21 cellular contexts compared by ENCODE assay signal in the genomic region with DNA sequence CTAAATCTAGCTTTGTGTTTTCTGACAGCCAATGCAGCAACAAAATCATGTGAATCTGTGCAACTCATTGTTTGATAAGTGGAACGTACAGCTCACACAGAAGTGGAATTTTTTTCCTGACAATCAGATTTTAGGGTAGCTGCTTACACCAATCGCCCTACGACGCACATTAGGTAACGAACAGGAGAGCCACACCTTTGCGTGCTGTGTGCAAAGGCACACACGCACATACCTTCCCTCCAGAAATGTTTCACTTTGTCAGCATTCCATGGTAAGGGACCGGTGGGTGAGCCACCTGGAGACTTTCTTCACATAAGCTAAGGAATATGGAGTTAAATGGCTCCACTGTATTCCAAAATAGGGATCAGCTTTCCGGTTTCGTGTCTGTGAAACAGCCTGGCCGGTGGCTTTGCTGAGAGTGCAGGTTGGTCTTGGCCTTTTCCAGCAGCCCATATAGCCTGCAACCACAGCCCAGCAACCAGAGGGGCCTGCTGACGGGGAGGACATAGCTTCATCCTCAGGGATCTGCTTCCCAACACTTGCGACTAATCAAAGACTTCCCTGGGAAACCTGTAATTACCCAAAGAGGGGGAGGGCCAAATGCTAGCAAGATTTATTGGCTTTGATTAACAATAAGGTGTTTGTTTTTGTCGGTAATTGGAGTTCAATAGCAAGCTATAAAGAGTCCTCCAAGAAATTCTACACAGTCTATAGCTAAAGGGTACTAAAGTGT.
"Had no signal": no experiment of that assay in that cellular context is flagged by ENCODE, and none has a peak within 500 bp of the region (broad histone marks: within the 10 kb centered on the region; RNA-seq: fewer than 3 reads in every experiment).

No MANE protein-coding gene starts in this region.

- ATAC-seq: foreskin keratinocyte; gastroesophageal sphincter; heart left ventricle; naive thymus-derived CD4-positive, alpha-beta T cell; sciatic nerve; stimulated activated memory B cell treated with anti-CD40 and anti-IgM and Interleukin-4, amounts not matched to agents 10 μg/mL and 1 μg/mL and 100 μg/mL, for 72 hours; upper lobe of right lung had no signal

- H3K79me2 ChIP-seq: hepatocyte had no signal

- H3K27me3 ChIP-seq: esophagus muscularis mucosa, gastroesophageal sphincter, hepatocyte, neural progenitor cell, right atrium auricular region, transverse colon, upper lobe of right lung, uterus had no signal

- DNase-seq: effector CD8-positive, alpha-beta T cell; foreskin keratinocyte; heart left ventricle; kidney glomerular epithelial cell; naive thymus-derived CD4-positive, alpha-beta T cell; stimulated activated CD4-positive, alpha-beta T cell treated with anti-CD3 and anti-CD28 coated beads, Interleukin-4, amount 100 ng/mL, for 4 hours; transverse colon; upper lobe of right lung; uterus had no signal

- FAIRE-seq: colon, endothelial cell of umbilical vein had no signal

- H3K36me3 ChIP-seq: esophagus muscularis mucosa, gastroesophageal sphincter, heart left ventricle, neural progenitor cell, prostate gland, right atrium auricular region, thoracic aorta, transverse colon, upper lobe of right lung, uterus had no signal

- H2AFZ ChIP-seq: hepatocyte, neural progenitor cell had no signal

- H3K4me2 ChIP-seq: hepatocyte, neural progenitor cell had no signal

- H3K4me3 ChIP-seq: esophagus muscularis mucosa, gastroesophageal sphincter, heart left ventricle, hepatocyte, lung, neural progenitor cell, prostate gland, right atrium auricular region, thoracic aorta, transverse colon, upper lobe of right lung, uterus had no signal

- H3K9me3 ChIP-seq: esophagus muscularis mucosa, gastroesophageal sphincter, heart left ventricle, prostate gland, right atrium auricular region, thoracic aorta, transverse colon, upper lobe of right lung, uterus had no signal

- H3K4me1 ChIP-seq: heart left ventricle, prostate gland, right atrium auricular region, upper lobe of right lung, uterus had no signal

- H3K27ac ChIP-seq: esophagus muscularis mucosa, foreskin keratinocyte, gastroesophageal sphincter, heart left ventricle, hepatocyte, neural progenitor cell, prostate gland, right atrium auricular region, thoracic aorta, transverse colon, upper lobe of right lung, uterus had no signal
